Comparison of ENCODE assay signal across 9 cellular contexts in genomic region chr13:21544515-21544914, GRCh38.
"Had no signal": no experiment of that assay in that cellular context is flagged by ENCODE, and none has a peak within 500 bp of the region (broad histone marks: within the 10 kb centered on the region; RNA-seq: fewer than 3 reads in every experiment).

No MANE protein-coding gene starts in this region.

- DNase-seq: GM23248, GOT3, H7, IMR-90, KBM-7 had no signal

- H3K9me3 ChIP-seq: HAP-1 had no signal

- H3K27ac ChIP-seq: GM23248, HL-60, KMS-11 had no signal

- ATAC-seq: HCT116 had no signal

- H3K4me3 ChIP-seq: GM23248, HAP-1 had no signal
